ENCODE assay signal across 1 cellular context in genomic region chr17:50208611-50209061, GRCh38.
TF ChIP-seq lines count a peak whose summit lies in the region.

No MANE protein-coding gene starts in this region.

TF ChIP-seq in K562, 482 proteins besides CTCF, POLR2A, EP300 and RAD21 (continued from another document):
- TF ChIP-seq ZNF41 (CRISPR knock-in tag; conservative IDR thresholded peaks at IDR 0.05) (peak; percentile 68; the same call in 1 of the 2 replicates), PKNOX1 (IDR thresholded peaks at IDR 0.05) (peak; percentile 98), ZMIZ1 (IDR thresholded peaks at IDR 0.05; ENCODE audit: low read depth in 2 of 2, low read length in 2 of 2) (peak in 1 of 2 experiments; percentile 83; a peak in 2 of 4 replicates), MBD2 (IDR thresholded peaks at IDR 0.05; ENCODE audit: borderline replicate concordance, low read depth) (peak; percentile 58), BHLHE40 (IDR thresholded peaks at IDR 0.05; ENCODE audit: low read length) (peak; percentile 31; the same call in 1 of the 2 replicates), ZNF79 (CRISPR knock-in tag; IDR thresholded peaks at IDR 0.05; ENCODE audit: low read depth) (no peak), ZNF23 (CRISPR knock-in tag; IDR thresholded peaks at IDR 0.05) (no peak), ZKSCAN1 (IDR thresholded peaks at IDR 0.05; ENCODE audit: low read depth, low read length) (0 out of 2 replicates have a peak, but pooled peaks have one; percentile 60), MEIS2 (IDR thresholded peaks at IDR 0.05; ENCODE audit: partially characterized antibody) (peak; percentile 100), DMBX1 (CRISPR knock-in tag; IDR thresholded peaks at IDR 0.05; ENCODE audit: borderline replicate concordance) (peak; percentile 70; the same call in 1 of the 2 replicates), RCOR1 (IDR thresholded peaks at IDR 0.05; ENCODE audit: borderline replicate concordance in 1 of 2, low read depth in 2 of 2, low read length in 2 of 2) (peak; percentile 37 to 98; a peak in 3 of 4 replicates), LARP7 (IDR thresholded peaks at IDR 0.05) (peak; percentile 82; the same call in 1 of the 2 replicates), ZBTB43 (CRISPR knock-in tag; IDR thresholded peaks at IDR 0.05) (no peak), NCOA6 (IDR thresholded peaks at IDR 0.05) (no peak), ZNF175 (CRISPR knock-in tag; IDR thresholded peaks at IDR 0.05; ENCODE audit: low read depth) (no peak), HIVEP1 (CRISPR knock-in tag; IDR thresholded peaks at IDR 0.05) (no peak), SMAD4 (CRISPR knock-in tag; conservative IDR thresholded peaks at IDR 0.05) (peak; percentile 95), SREBF1 (IDR thresholded peaks at IDR 0.05; ENCODE audit: borderline replicate concordance, low read depth, low read length) (no peak), PBX2 (CRISPR knock-in tag; IDR thresholded peaks at IDR 0.05; ENCODE audit: low read depth) (peak; percentile 77), PBX2 (tag; conservative IDR thresholded peaks at IDR 0.05; ENCODE audit: low read depth) (peak; percentile 98), ATF4 (CRISPR knock-in tag; IDR thresholded peaks at IDR 0.05) (no peak), SMARCB1 (IDR thresholded peaks at IDR 0.05; ENCODE audit: insufficient read length, low read depth) (no peak), TFAP4 (CRISPR knock-in tag; IDR thresholded peaks at IDR 0.05; ENCODE audit: borderline replicate concordance) (peak; percentile 48; the same call in 1 of the 2 replicates), ADNP (tag; IDR thresholded peaks at IDR 0.05) (peak; percentile 90), JUND (IDR thresholded peaks at IDR 0.05; ENCODE audit: borderline replicate concordance, low read depth, low read length) (peak; percentile 82), JUND (tag; IDR thresholded peaks at IDR 0.05; ENCODE audit: borderline replicate concordance, low read depth, low read length) (peak; percentile 69; the same call in 2 of the 3 replicates), RAD51 (IDR thresholded peaks at IDR 0.05; ENCODE audit: borderline replicate concordance, low read depth) (peak; percentile 37; the same call in 1 of the 2 replicates), KLF6 (CRISPR knock-in tag; IDR thresholded peaks at IDR 0.05; ENCODE audit: borderline replicate concordance) (0 out of 2 replicates have a peak, but pooled peaks have one; percentile 70)
